In genomic region chr13:83825676-83826075, GRCh38 we compare ENCODE assay signal across 19 cellular contexts. TPM values are rescaled to one million over a fixed set of nuclear protein-coding genes. Genes with fewer than 3 reads are reported as not detected.
"Had no signal": no experiment of that assay in that cellular context is flagged by ENCODE, and none has a peak within 500 bp of the region (broad histone marks: within the 10 kb centered on the region; RNA-seq: fewer than 3 reads in every experiment).

No MANE protein-coding gene starts in this region.

- DNase-seq: activated CD4-positive, alpha-beta memory T cell treated with anti-CD3 and anti-CD28 coated beads, Interleukin-2, amount 10 ng/mL, durations not matched to agents 7 days and 5 days; activated effector memory CD4-positive, alpha-beta T cell treated with Interleukin-2 at 50 U/mL for 16 hours; activated T-cell treated with anti-CD3 and anti-CD28 coated beads, Interleukin-2, amount 50 U/mL, for 24 hours; amniotic stem cell; kidney glomerular epithelial cell; left ventricle myocardium superior; mesendoderm; nephron progenitor cell; sigmoid colon; spleen; stomach; WERI-Rb-1 had no signal

- H3K4me3 ChIP-seq: breast epithelium, sigmoid colon, spleen, stomach had no signal

- H3K27me3 Mint-ChIP-seq: activated CD4-positive, alpha-beta memory T cell treated with anti-CD3 and anti-CD28 coated beads, Interleukin-2, amount 10 ng/mL, durations not matched to agents 7 days and 5 days; activated naive CD4-positive, alpha-beta T cell treated with anti-CD3 and anti-CD28 coated beads, Interleukin-2, amount 50 U/mL, for 24 hours; activated T-cell treated with anti-CD3 and anti-CD28 coated beads, Interleukin-2, amount 50 U/mL, for 24 hours had no signal

- ATAC-seq: left ventricle myocardium superior had no signal

- H3K4me3 Mint-ChIP-seq: activated CD4-positive, alpha-beta memory T cell treated with anti-CD3 and anti-CD28 coated beads, Interleukin-2, amount 10 ng/mL, durations not matched to agents 7 days and 5 days; activated naive CD4-positive, alpha-beta T cell treated with anti-CD3 and anti-CD28 coated beads, Interleukin-2, amount 50 U/mL, for 24 hours; activated T-cell treated with anti-CD3 and anti-CD28 coated beads, Interleukin-2, amount 50 U/mL, for 24 hours; nephron progenitor cell; T-helper 1 cell treated with Interleukin-12 subunit alpha and Interleukin-12 subunit beta and Interleukin-4 antibody, amounts not matched to agents 30 μg/mL and 1 μg/mL, for 36 hours had no signal

- H3K27ac ChIP-seq: breast epithelium, sigmoid colon, spleen, stomach, WERI-Rb-1 had no signal

- H3K4me1 Mint-ChIP-seq: activated CD4-positive, alpha-beta memory T cell treated with anti-CD3 and anti-CD28 coated beads, Interleukin-2, amount 10 ng/mL, durations not matched to agents 7 days and 5 days; activated naive CD4-positive, alpha-beta T cell treated with anti-CD3 and anti-CD28 coated beads, Interleukin-2, amount 50 U/mL, for 24 hours had no signal

- H3K9me3 ChIP-seq: breast epithelium, sigmoid colon had no signal

- H3K4me1 ChIP-seq: breast epithelium, spleen, stomach had no signal

- H3K27me3 ChIP-seq: breast epithelium, sigmoid colon, spleen, stomach had no signal

- H3K36me3 Mint-ChIP-seq: activated naive CD4-positive, alpha-beta T cell treated with anti-CD3 and anti-CD28 coated beads, Interleukin-2, amount 50 U/mL, for 24 hours had no signal

- H3K9me3 Mint-ChIP-seq: activated CD4-positive, alpha-beta memory T cell treated with anti-CD3 and anti-CD28 coated beads, Interleukin-2, amount 10 ng/mL, durations not matched to agents 7 days and 5 days; activated T-cell treated with anti-CD3 and anti-CD28 coated beads, Interleukin-2, amount 50 U/mL, for 24 hours; nephron progenitor cell had no signal

- H3K27ac Mint-ChIP-seq: activated CD4-positive, alpha-beta memory T cell treated with anti-CD3 and anti-CD28 coated beads, Interleukin-2, amount 10 ng/mL, durations not matched to agents 7 days and 5 days; activated naive CD4-positive, alpha-beta T cell treated with anti-CD3 and anti-CD28 coated beads, Interleukin-2, amount 50 U/mL, for 24 hours; activated T-cell treated with anti-CD3 and anti-CD28 coated beads, Interleukin-2, amount 50 U/mL, for 24 hours; nephron progenitor cell; T-helper 1 cell treated with Interleukin-12 subunit alpha and Interleukin-12 subunit beta and Interleukin-4 antibody, amounts not matched to agents 30 μg/mL and 1 μg/mL, for 36 hours had no signal

- H3K36me3 ChIP-seq: breast epithelium, sigmoid colon, spleen, stomach, WERI-Rb-1 had no signal

RNA-seq across cellular contexts. Expression of gene SLITRK1, which starts 56.6 kb away (rescaled TPM):
- total RNA-seq: activated CD4-positive, alpha-beta memory T cell treated with anti-CD3 and anti-CD28 coated beads, Interleukin-2, amount 10 ng/mL, durations not matched to agents 7 days and 5 days; breast epithelium; glomerular endothelial cell; left ventricle myocardium superior; osteoblast; spleen; ureter had no signal
- polyA plus RNA-seq: esophagus had no signal
